ENCODE assay signal across 24 cellular contexts in genomic region chr21:42101246-42101645, GRCh38. TPM values are rescaled to one million over a fixed set of nuclear protein-coding genes. Genes with fewer than 3 reads are reported as not detected.
"Had no signal": no experiment of that assay in that cellular context is flagged by ENCODE, and none has a peak within 500 bp of the region (broad histone marks: within the 10 kb centered on the region; RNA-seq: fewer than 3 reads in every experiment).

No MANE protein-coding gene starts in this region.

- H3K4me3 ChIP-seq: body of pancreas, cardiac muscle cell, gastroesophageal sphincter, heart left ventricle, lung, ovary, prostate gland, right atrium auricular region, thyroid gland had no signal

- ATAC-seq: body of pancreas; gastroesophageal sphincter; heart left ventricle; left lobe of liver; natural killer cell treated with Interleukin-12 subunit alpha and Interleukin-12 subunit beta and Interleukin-15 and Interleukin-18, amount 100 ng/mL, for 72 hours; WTC11 had no signal

- H3K4me1 ChIP-seq: prostate gland, thyroid gland had no signal

- DNase-seq: activated gamma-delta T cell treated with Interleukin-2 at 50 U/mL for 16 hours; activated T-cell treated with anti-CD3 and anti-CD28 coated beads, Interleukin-2, amount 50 U/mL, for 1 hour; anterior cingulate cortex; body of pancreas; ovary; stimulated activated CD4-positive, alpha-beta T cell treated with anti-CD3 and anti-CD28 coated beads, Interleukin-15, amount 100 ng/mL, for 24 hours; stimulated activated CD4-positive, alpha-beta T cell treated with anti-CD3 and anti-CD28 coated beads, Interleukin-4, amount 100 ng/mL, for 1 hour; substantia nigra; T1000; thyroid gland had no signal

- H3K36me3 ChIP-seq: cardiac muscle cell, gastroesophageal sphincter, heart left ventricle, neutrophil, ovary, prostate gland, right atrium auricular region, thyroid gland had no signal

- H3K9me3 ChIP-seq: body of pancreas, gastroesophageal sphincter, heart left ventricle, neutrophil, ovary, prostate gland, right atrium auricular region, thyroid gland had no signal

- H3K27ac ChIP-seq: body of pancreas, cardiac muscle cell, epithelial cell of prostate, gastroesophageal sphincter, heart left ventricle, neutrophil, ovary, prostate gland, right atrium auricular region, thyroid gland had no signal

- H3K27me3 ChIP-seq: body of pancreas, cardiac muscle cell, ovary, right atrium auricular region, thyroid gland had no signal

RNA-seq across cellular contexts. Expression of gene UMODL1, which starts 30.1 kb away (rescaled TPM):
- total RNA-seq: body of pancreas; cardiac muscle cell; gastroesophageal sphincter; mesothelial cell of epicardium; natural killer cell treated with Interleukin-12 subunit alpha and Interleukin-12 subunit beta and Interleukin-15 and Interleukin-18, amount 100 ng/mL, for 72 hours; right atrium auricular region; skeletal muscle tissue; thyroid gland; urinary bladder; WTC11 had no signal
- polyA plus RNA-seq: cardiac muscle cell, heart left ventricle, urinary bladder had no signal
